Comparison of ENCODE assay signal across 16 cellular contexts in genomic region chr10:3400368-3400767, GRCh38.
DNase-seq lines count a peak whose midpoint lies in the region; TF ChIP-seq lines count a peak whose summit lies in the region.
"Had no signal": no experiment of that assay in that cellular context is flagged by ENCODE, and none has a peak within 500 bp of the region (broad histone marks: within the 10 kb centered on the region; RNA-seq: fewer than 3 reads in every experiment).

No MANE protein-coding gene starts in this region.

- no peaks in the 10 kb centered on the region for H3K36me3 ChIP-seq in smooth muscle cell (ENCODE audit: low read depth)

- H3K9me3 ChIP-seq in smooth muscle cell (replicated peaks; ENCODE audit: low read depth) = no peaks in the 10 kb centered on the region

- H3K9ac ChIP-seq in smooth muscle cell (ENCODE audit: low read depth) = no peak overlapping the region

- no peak overlapping the region for H3K27ac ChIP-seq in smooth muscle cell (ENCODE audit: low read depth)

- no peaks in the 10 kb centered on the region for H3K79me2 ChIP-seq in smooth muscle cell (ENCODE audit: low read depth)

- H3K27me3 ChIP-seq in smooth muscle cell (ENCODE audit: low read depth) = no peaks in the 10 kb centered on the region

- H3K4me2 ChIP-seq in smooth muscle cell = no peak overlapping the region

- TF ChIP-seq CTCF in smooth muscle cell (IDR thresholded peaks at IDR 0.05; ENCODE audit: borderline replicate concordance, insufficient read depth, poor library complexity, severe bottlenecking) = no peak

- no peaks in the 10 kb centered on the region for H3K4me1 ChIP-seq in smooth muscle cell (ENCODE audit: low read depth)

- 66% methylated on average over 5 of the region's 5 CpGs for WGBS in smooth muscle cell (ENCODE audit: low lambda C conversion rate)

- DNase-seq in EL = peak; percentile 30
- DNase-seq in astrocyte of the hippocampus (ENCODE audit: low read depth, low spot score) = peak; percentile 43
- peak; percentile 37 for DNase-seq in hepatic stellate cell (ENCODE audit: low spot score)
- DNase-seq in pulmonary artery endothelial cell (ENCODE audit: low read depth, low spot score) = peak; percentile 72
- DNase-seq in RPMI8226 = no peak
- DNase-seq in hippocampal formation (lab: John Stamatoyannopoulos, UW) = no peak
- no peak for DNase-seq in smooth muscle cell (lab: John Stamatoyannopoulos, UW; ENCODE audit: unreplicated experiment)
- DNase-seq in activated gamma-delta T cell (lab: John Stamatoyannopoulos, UW) = no peak
- DNase-seq: activated CD4-positive, CD25-positive, alpha-beta regulatory T cell; activated CD8-positive, alpha-beta memory T cell treated with anti-CD3 and anti-CD28 coated beads for 24 hours; central memory CD4-positive, alpha-beta T cell; GF-D8; NCI-H2029; NCI-H446; SHP77 treated with DMSO at 0.1 percent for 48 hours; stimulated activated CD4-positive, alpha-beta T cell treated with anti-CD3 and anti-CD28 coated beads, Interleukin-4, amount 100 ng/mL, for 24 hours had no signal

- H3F3A ChIP-seq in smooth muscle cell (ENCODE audit: low read depth) = no peaks in the 10 kb centered on the region

- H4K20me1 ChIP-seq in smooth muscle cell (ENCODE audit: low read depth) = no peaks in the 10 kb centered on the region

- H3K4me3 ChIP-seq in smooth muscle cell = no peak overlapping the region

- H2AFZ ChIP-seq in smooth muscle cell (ENCODE audit: low read depth) = no peak overlapping the region

Comparison
In these comparisons a context has a peak if more than half of its experiments do, and no peak if none do; other contexts are left out.
1. DNase-seq: peak in EL (single experiment), astrocyte of the hippocampus (single experiment), hepatic stellate cell (single experiment) and pulmonary artery endothelial cell (single experiment); none in RPMI8226 (single experiment), hippocampal formation (0 of 2), smooth muscle cell (single experiment) and activated gamma-delta T cell (single experiment).